Comparison of ENCODE assay signal across 19 cellular contexts in the genomic region with DNA sequence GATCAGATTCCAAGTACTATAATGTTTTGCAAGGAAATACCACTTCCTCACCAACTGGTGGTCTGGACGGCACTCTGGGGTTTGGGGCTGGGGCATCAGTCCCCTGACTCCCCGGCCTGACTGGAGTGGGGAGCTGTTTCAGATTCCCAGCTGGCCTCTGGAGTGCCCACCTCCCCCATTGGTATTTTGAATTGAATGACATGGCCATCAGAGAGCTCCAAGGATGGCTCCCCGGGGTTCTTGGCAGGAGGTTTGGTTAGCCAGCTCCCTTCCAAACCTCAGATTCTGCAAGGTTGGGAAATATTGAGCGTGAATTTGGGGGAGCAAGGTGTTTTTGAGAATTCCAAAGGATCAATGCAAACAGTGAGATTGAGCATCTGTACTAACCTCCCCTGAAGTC. TPM values are rescaled to one million over a fixed set of nuclear protein-coding genes. Genes with fewer than 3 reads are reported as not detected.
A peak's percentile ranks its signal among the peaks of the same experiment; 100 is the strongest.
DNase-seq lines count a peak whose midpoint lies in the region; ATAC-seq and TF ChIP-seq lines count a peak whose summit lies in the region.
"Had no signal": no experiment of that assay in that cellular context is flagged by ENCODE, and none has a peak within 500 bp of the region (broad histone marks: within the 10 kb centered on the region; RNA-seq: fewer than 3 reads in every experiment).

No MANE protein-coding gene starts in this region.

- no peak overlapping the region for H3K27ac Mint-ChIP-seq in CD4-positive, alpha-beta T cell
- no peak overlapping the region for H3K27ac Mint-ChIP-seq in T-helper 2 cell treated with Interferon-gamma antibody and Interleukin-4, amounts not matched to agents 5 μg/mL and 100 μg/mL, for 36 hours
- no peak overlapping the region for H3K27ac Mint-ChIP-seq in activated CD8-positive, alpha-beta T cell treated with anti-CD3 and anti-CD28 coated beads, Interleukin-2, amount 10 ng/mL, durations not matched to agents 7 days and 5 days
- H3K27ac Mint-ChIP-seq: activated B cell treated with CpG ODN at 0.5 μM for 24 hours had no signal

- H3K4me3 ChIP-seq in neural cell (ENCODE audit: low read length): peak overlapping the region; percentile 90
- H3K4me3 ChIP-seq: adrenal gland had no signal

- no peaks in the 10 kb centered on the region for H3K36me3 ChIP-seq in neural cell (ENCODE audit: insufficient read depth, low read length)
- H3K36me3 ChIP-seq: adrenal gland, pancreas had no signal

- no peak overlapping the region for H3K27ac ChIP-seq in CD4-positive, alpha-beta T cell (ENCODE audit: low read depth, low read length)
- H3K27ac ChIP-seq in epithelial cell of prostate (peak overlapping the region; percentile 94), neural cell (ENCODE audit: low read length) (no peak overlapping the region)
- H3K27ac ChIP-seq: adrenal gland had no signal

- H3K9me2 ChIP-seq in neural cell (ENCODE audit: insufficient read depth, low read length): no peaks in the 10 kb centered on the region

- no peaks in the 10 kb centered on the region for H3F3A ChIP-seq in neural cell (ENCODE audit: insufficient read depth, low read length, poor library complexity, severe bottlenecking)

- peak overlapping the region; percentile 34 for H3K4me3 Mint-ChIP-seq in CD4-positive, alpha-beta T cell
- H3K4me3 Mint-ChIP-seq in T-helper 2 cell treated with Interferon-gamma antibody and Interleukin-4, amounts not matched to agents 5 μg/mL and 100 μg/mL, for 36 hours: no peak overlapping the region
- no peak overlapping the region for H3K4me3 Mint-ChIP-seq in activated CD8-positive, alpha-beta T cell treated with anti-CD3 and anti-CD28 coated beads, Interleukin-2, amount 10 ng/mL, durations not matched to agents 7 days and 5 days

- H3K27me3 Mint-ChIP-seq in CD4-positive, alpha-beta T cell: peaks cover 18% of the 10 kb centered on the region
- H3K27me3 Mint-ChIP-seq in T-helper 2 cell treated with Interferon-gamma antibody and Interleukin-4, amounts not matched to agents 5 μg/mL and 100 μg/mL, for 36 hours (ENCODE audit: low read depth): peaks cover 48% of the 10 kb centered on the region
- peaks cover 40% of the 10 kb centered on the region for H3K27me3 Mint-ChIP-seq in activated CD8-positive, alpha-beta T cell treated with anti-CD3 and anti-CD28 coated beads, Interleukin-2, amount 10 ng/mL, durations not matched to agents 7 days and 5 days (ENCODE audit: low read depth)

- POLR2A ChIA-PET in CD4-positive, alpha-beta T cell (lab: Charles Lee): interaction anchor here (0.9 to 1.4 kb wide), 2 partner anchors 13 to 17 kb away, joined by 3 read pairs; no protein-coding TSS in a partner anchor
- POLR2A ChIA-PET in activated CD8-positive, alpha-beta T cell treated with anti-CD3 and anti-CD28 coated beads, Interleukin-2, amount 10 ng/mL, durations not matched to agents 7 days and 5 days (lab: Charles Lee): no interaction called here

- no peaks in the 10 kb centered on the region for H3K9me3 Mint-ChIP-seq in CD4-positive, alpha-beta T cell
- H3K9me3 Mint-ChIP-seq in T-helper 2 cell treated with Interferon-gamma antibody and Interleukin-4, amounts not matched to agents 5 μg/mL and 100 μg/mL, for 36 hours: no peaks in the 10 kb centered on the region
- H3K9me3 Mint-ChIP-seq in activated CD8-positive, alpha-beta T cell treated with anti-CD3 and anti-CD28 coated beads, Interleukin-2, amount 10 ng/mL, durations not matched to agents 7 days and 5 days (ENCODE audit: insufficient read depth): no peaks in the 10 kb centered on the region
- H3K9me3 Mint-ChIP-seq: activated B cell treated with CpG ODN at 0.5 μM for 24 hours had no signal

- no peak for ATAC-seq in CD4-positive, alpha-beta T cell (ENCODE audit: poor library complexity)
- no peak for ATAC-seq in left colon
- no peak for ATAC-seq in activated CD8-positive, alpha-beta T cell treated with anti-CD3 and anti-CD28 coated beads, Interleukin-2, amount 10 ng/mL, durations not matched to agents 7 days and 5 days
- ATAC-seq: SK-N-SH treated with all-trans-retinoic acid at 6 μM for 48 hours had no signal

- peaks cover 38% of the 10 kb centered on the region for H3K79me2 ChIP-seq in neural cell (replicated peaks; ENCODE audit: insufficient read depth, low read length)

- no peak for TF ChIP-seq CTCF in CD4-positive, alpha-beta T cell (IDR thresholded peaks at IDR 0.05)
- TF ChIP-seq CTCF in neural cell (IDR thresholded peaks at IDR 0.05; ENCODE audit: poor library complexity, severe bottlenecking): no peak

- H3K9ac ChIP-seq in neural cell (ENCODE audit: low read length): no peak overlapping the region

- CTCF ChIA-PET in CD4-positive, alpha-beta T cell (lab: Charles Lee): no interaction called here
- CTCF ChIA-PET in activated CD8-positive, alpha-beta T cell treated with anti-CD3 and anti-CD28 coated beads, Interleukin-2, amount 10 ng/mL, durations not matched to agents 7 days and 5 days (lab: Charles Lee): interaction anchor here (0.6 to 2.2 kb wide), 2 partner anchors 80 to 270 kb away, joined by 3 to 6 read pairs; no protein-coding TSS in a partner anchor

- intact Hi-C loops in CD4-positive, alpha-beta T cell (cut with DNase I, micrococcal nuclease): no loop called here
- intact Hi-C loops in left colon (cut with DNase I, micrococcal nuclease): no loop called here

- no peak for TF ChIP-seq RAD21 in Ishikawa (IDR thresholded peaks at IDR 0.05; ENCODE audit: low read depth)
- TF ChIP-seq RAD21 in neural cell (conservative IDR thresholded peaks at IDR 0.05): no peak

- H4K20me1 ChIP-seq in neural cell (ENCODE audit: insufficient read depth): no peaks in the 10 kb centered on the region

- DNase-seq in CD4-positive, alpha-beta T cell: no peak
- DNase-seq in epithelial cell of prostate (ENCODE audit: low read depth, low spot score): no peak
- DNase-seq in NCI-H1105 (lab: John Stamatoyannopoulos, UW): no peak
- no peak for DNase-seq in T-helper 2 cell treated with Interferon-gamma antibody and Interleukin-4, amounts not matched to agents 5 μg/mL and 100 μg/mL, for 36 hours (ENCODE audit: low spot score)
- DNase-seq in left colon: no peak
- DNase-seq in activated CD8-positive, alpha-beta T cell treated with anti-CD3 and anti-CD28 coated beads, Interleukin-2, amount 10 ng/mL, durations not matched to agents 7 days and 5 days: no peak
- DNase-seq: activated B cell treated with CpG ODN at 0.5 μM for 24 hours; adrenal gland; foreskin melanocyte; Karpas-422; NCI-H1930; NK-92 treated with Interleukin-12 subunit alpha and Interleukin-12 subunit beta, amount 100 ng/mL, for 24 hours; stimulated activated CD4-positive, alpha-beta T cell treated with anti-CD3 and anti-CD28 coated beads, Interleukin-15, amount 100 ng/mL, for 24 hours had no signal

- no peaks in the 10 kb centered on the region for H3K9me3 ChIP-seq in CD4-positive, alpha-beta T cell (ENCODE audit: control insufficient read depth, low read length)
- no peaks in the 10 kb centered on the region for H3K9me3 ChIP-seq in neural cell (ENCODE audit: low read length)
- H3K9me3 ChIP-seq: adrenal gland, pancreas had no signal

- no peak for TF ChIP-seq EP300 in Ishikawa (IDR thresholded peaks at IDR 0.05; ENCODE audit: borderline replicate concordance)
- TF ChIP-seq EP300 in neural cell (conservative IDR thresholded peaks at IDR 0.05; ENCODE audit: poor library complexity, severe bottlenecking): no peak

- H3K4me2 ChIP-seq in neural cell (ENCODE audit: low read length): no peak overlapping the region

- H3K36me3 Mint-ChIP-seq in CD4-positive, alpha-beta T cell (ENCODE audit: low read depth): no peaks in the 10 kb centered on the region
- H3K36me3 Mint-ChIP-seq in T-helper 2 cell treated with Interferon-gamma antibody and Interleukin-4, amounts not matched to agents 5 μg/mL and 100 μg/mL, for 36 hours (ENCODE audit: low read depth): no peaks in the 10 kb centered on the region
- peaks cover 2% of the 10 kb centered on the region for H3K36me3 Mint-ChIP-seq in activated CD8-positive, alpha-beta T cell treated with anti-CD3 and anti-CD28 coated beads, Interleukin-2, amount 10 ng/mL, durations not matched to agents 7 days and 5 days (ENCODE audit: low read depth)

- H3K27me3 ChIP-seq in CD4-positive, alpha-beta T cell (ENCODE audit: control insufficient read depth, insufficient read depth, low read length): peaks cover 7% of the 10 kb centered on the region
- H3K27me3 ChIP-seq in neural cell (ENCODE audit: insufficient read depth, low read depth, low read length): no peaks in the 10 kb centered on the region
- H3K27me3 ChIP-seq: pancreas had no signal

- H3K4me1 Mint-ChIP-seq in CD4-positive, alpha-beta T cell (ENCODE audit: low read depth): peaks cover 45% of the 10 kb centered on the region
- H3K4me1 Mint-ChIP-seq in T-helper 2 cell treated with Interferon-gamma antibody and Interleukin-4, amounts not matched to agents 5 μg/mL and 100 μg/mL, for 36 hours (ENCODE audit: low read depth): peaks cover 25% of the 10 kb centered on the region
- peaks cover 50% of the 10 kb centered on the region for H3K4me1 Mint-ChIP-seq in activated CD8-positive, alpha-beta T cell treated with anti-CD3 and anti-CD28 coated beads, Interleukin-2, amount 10 ng/mL, durations not matched to agents 7 days and 5 days (ENCODE audit: low read depth)

- H2AFZ ChIP-seq in neural cell (ENCODE audit: low read depth, low read length): no peak overlapping the region

TF ChIP-seq in Ishikawa, 13 proteins besides CTCF, POLR2A, EP300 and RAD21:
- TF ChIP-seq TEAD4 (IDR thresholded peaks at IDR 0.05): no peak
- peak; percentile 20; the same call in 1 of the 2 replicates for TF ChIP-seq NFIC (IDR thresholded peaks at IDR 0.05)
- no peak for TF ChIP-seq FOXM1 (IDR thresholded peaks at IDR 0.05; ENCODE audit: borderline replicate concordance, low read depth)

TF ChIP-seq in neural cell, 6 proteins besides CTCF, POLR2A, EP300 and RAD21 (continues in another document):
- TF ChIP-seq TAF1 (IDR thresholded peaks at IDR 0.05; ENCODE audit: low read depth) (no peak), EZH2 (IDR thresholded peaks at IDR 0.05; ENCODE audit: borderline replicate concordance, insufficient read depth, low read length, poor library complexity, severe bottlenecking) (no peak), SMC3 (conservative IDR thresholded peaks at IDR 0.05; ENCODE audit: poor library complexity) (no peak), POLR2AphosphoS5 (IDR thresholded peaks at IDR 0.05) (no peak)

RNA-seq across cellular contexts. Expression of gene INAVA, which starts 2.2 kb away (rescaled TPM):
- under 1 TPM in 1 of 2 experiments, not detected in 1; 0.22 TPM for total RNA-seq in CD4-positive, alpha-beta T cell
- 1.3 and 3.1 TPM in 2 replicates for polyA plus RNA-seq in neural cell
- polyA minus RNA-seq in neural cell: 2.2 and 2.8 TPM in 2 replicates
- 100 to 1,000 TPM; 172 to 195 TPM for total RNA-seq in left colon
- total RNA-seq in activated CD8-positive, alpha-beta T cell treated with anti-CD3 and anti-CD28 coated beads, Interleukin-2, amount 10 ng/mL, durations not matched to agents 7 days and 5 days: under 1 TPM; 0.42 to 0.57 TPM
- total RNA-seq: dermis microvascular lymphatic vessel endothelial cell had no signal

RNA-seq across cellular contexts. Expression of gene GPR25, which starts 19.8 kb away (rescaled TPM):
- 1 to 10 TPM; 2.7 to 3.3 TPM for total RNA-seq in CD4-positive, alpha-beta T cell
- polyA plus RNA-seq in neural cell: not detected in 2 replicates
- polyA minus RNA-seq in neural cell: not detected in 2 replicates
- under 1 TPM in 1 of 2 donors, not detected in 1; 0.64 TPM for total RNA-seq in left colon
- total RNA-seq in activated CD8-positive, alpha-beta T cell treated with anti-CD3 and anti-CD28 coated beads, Interleukin-2, amount 10 ng/mL, durations not matched to agents 7 days and 5 days: under 1 TPM; 0.39 to 0.82 TPM
- total RNA-seq: dermis microvascular lymphatic vessel endothelial cell, ureter had no signal
- polyA plus RNA-seq: adrenal gland, pancreas had no signal

Comparison
In these comparisons a context has a peak if more than half of its experiments do, and no peak if none do; other contexts are left out.
1. RNA of gene INAVA, which starts 2.2 kb away (total RNA-seq): 172 to 195 TPM in left colon; 0.42 to 0.57 TPM in activated CD8-positive, alpha-beta T cell treated with anti-CD3 and anti-CD28 coated beads, Interleukin-2, amount 10 ng/mL, durations not matched to agents 7 days and 5 days and 0.22 TPM in CD4-positive, alpha-beta T cell; every median in the first group is over 100 times any median in the second.